ENCODE assay signal across 17 cellular contexts in the genomic region with DNA sequence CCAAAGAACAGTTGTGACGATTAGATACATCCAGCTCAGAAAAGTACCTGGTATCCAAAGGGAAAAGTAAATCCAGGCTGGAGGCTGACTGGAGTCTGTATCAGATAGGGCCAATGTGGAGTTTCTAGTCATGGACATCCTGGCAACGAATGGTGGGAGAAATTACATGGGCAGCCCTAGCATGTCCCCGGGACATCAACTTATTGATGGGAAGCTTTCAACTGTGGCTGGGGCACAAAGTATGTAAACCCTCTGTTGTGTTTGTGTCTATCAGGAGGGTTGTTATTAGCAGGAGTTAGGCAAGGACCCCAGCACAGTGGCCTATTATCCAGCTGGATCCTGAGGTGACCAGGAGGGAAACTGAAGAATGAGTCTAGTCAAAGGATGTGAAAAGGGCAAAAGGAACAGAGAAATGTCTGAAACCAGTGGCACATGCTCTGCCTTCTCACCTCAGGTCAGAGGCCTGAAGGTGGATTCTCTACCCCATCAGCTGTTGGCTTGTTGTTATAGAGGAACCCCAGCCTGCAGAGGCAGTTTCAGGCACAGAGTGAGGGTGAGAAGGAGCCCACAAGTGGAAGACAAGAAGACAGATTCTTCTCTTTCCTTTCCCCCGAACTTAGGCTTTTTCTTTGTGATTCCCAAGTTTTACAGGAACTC. TPM values are rescaled to one million over a fixed set of nuclear protein-coding genes. Genes with fewer than 3 reads are reported as not detected.
A peak's percentile ranks its signal among the peaks of the same experiment; 100 is the strongest.
DNase-seq lines count a peak whose midpoint lies in the region; ATAC-seq, FAIRE-seq and TF ChIP-seq lines count a peak whose summit lies in the region.
"Had no signal": no experiment of that assay in that cellular context is flagged by ENCODE, and none has a peak within 500 bp of the region (broad histone marks: within the 10 kb centered on the region; RNA-seq: fewer than 3 reads in every experiment).

No MANE protein-coding gene starts in this region.

- no peak overlapping the region for H3K4me2 ChIP-seq in HepG2 (ENCODE audit: low read depth, low read length)
- H3K4me2 ChIP-seq: A549 had no signal

- TF ChIP-seq CTCF in HepG2 (CRISPR knock-in tag; IDR thresholded peaks at IDR 0.05): no peak

- no peak overlapping the region for H3K4me3 ChIP-seq in HepG2 (replicated peaks in 1 of 3; ENCODE audit: insufficient read depth in 1 of 3, low read depth in 2 of 3, low read length in 3 of 3)
- H3K4me3 ChIP-seq: A549, esophagus squamous epithelium, mucosa of descending colon had no signal

- POLR2A ChIA-PET in HepG2 (lab: Yijun Ruan, JAX): no interaction called here

- ATAC-seq in GM21723 (IDR thresholded peaks at IDR 0.05; ENCODE audit: unreplicated experiment): peak; percentile 96
- peak; percentile 71 for ATAC-seq in HG03175 (IDR thresholded peaks at IDR 0.05; ENCODE audit: unreplicated experiment)
- ATAC-seq in HepG2: no peak
- ATAC-seq: mucosa of descending colon had no signal

- no peak for TF ChIP-seq RAD21 in HepG2 (CRISPR knock-in tag; IDR thresholded peaks at IDR 0.05)

- FAIRE-seq in HepG2 (lab: Jason Lieb, UNC): no peak
- FAIRE-seq: A549 had no signal

- H3K9ac ChIP-seq in HepG2 (ENCODE audit: insufficient read depth, low read depth, low read length): no peak overlapping the region

- H3K27ac ChIP-seq in HepG2 (ENCODE audit: extremely low read length, insufficient read depth, low read length): no peak overlapping the region
- H3K27ac ChIP-seq: A549, esophagus squamous epithelium had no signal

- no peaks in the 10 kb centered on the region for H3K9me3 ChIP-seq in HepG2 (ENCODE audit: low read length)
- H3K9me3 ChIP-seq: A549, esophagus squamous epithelium, mucosa of descending colon had no signal

- H3K9me3 Mint-ChIP-seq in activated naive CD4-positive, alpha-beta T cell treated with anti-CD3 and anti-CD28 coated beads for 36 hours: no peaks in the 10 kb centered on the region
- no peaks in the 10 kb centered on the region for H3K9me3 Mint-ChIP-seq in activated naive CD4-positive, alpha-beta T cell treated with anti-CD3 and anti-CD28 coated beads, Interleukin-2, amount 10 ng/mL, durations not matched to agents 7 days and 5 days

- H3K36me3 Mint-ChIP-seq in activated naive CD4-positive, alpha-beta T cell treated with anti-CD3 and anti-CD28 coated beads for 36 hours (ENCODE audit: low read depth): no peaks in the 10 kb centered on the region
- H3K36me3 Mint-ChIP-seq in activated naive CD4-positive, alpha-beta T cell treated with anti-CD3 and anti-CD28 coated beads, Interleukin-2, amount 10 ng/mL, durations not matched to agents 7 days and 5 days: no peaks in the 10 kb centered on the region

- in situ Hi-C loops in HepG2 (cut with HindIII; ENCODE audit: extremely low pct_ligation_motif_present, low pct_unique_long_range_greater_than_20kb): loop anchor here (25.0 kb wide), 3 partner anchors 509 to 1634 kb away; partner anchors contain the start of gene MLLT3

- no peaks in the 10 kb centered on the region for H3K36me3 ChIP-seq in HepG2 (replicated peaks in 1 of 2; ENCODE audit: control insufficient read depth in 1 of 2, insufficient read depth in 2 of 2, low read length in 2 of 2)
- H3K36me3 ChIP-seq: esophagus squamous epithelium had no signal

- no peaks in the 10 kb centered on the region for H3K79me2 ChIP-seq in HepG2 (ENCODE audit: insufficient read depth, low read length)

- H3K27me3 Mint-ChIP-seq in activated naive CD4-positive, alpha-beta T cell treated with anti-CD3 and anti-CD28 coated beads for 36 hours (ENCODE audit: low read depth): peaks cover 1% of the 10 kb centered on the region
- peaks cover 34% of the 10 kb centered on the region for H3K27me3 Mint-ChIP-seq in activated naive CD4-positive, alpha-beta T cell treated with anti-CD3 and anti-CD28 coated beads, Interleukin-2, amount 10 ng/mL, durations not matched to agents 7 days and 5 days

- H3K27ac Mint-ChIP-seq in activated naive CD4-positive, alpha-beta T cell treated with anti-CD3 and anti-CD28 coated beads for 36 hours: no peak overlapping the region
- no peak overlapping the region for H3K27ac Mint-ChIP-seq in activated naive CD4-positive, alpha-beta T cell treated with anti-CD3 and anti-CD28 coated beads, Interleukin-2, amount 10 ng/mL, durations not matched to agents 7 days and 5 days

- intact Hi-C loops in activated naive CD4-positive, alpha-beta T cell treated with anti-CD3 and anti-CD28 coated beads for 36 hours (cut with micrococcal nuclease): no loop called here
- intact Hi-C loops in HepG2 (cut with micrococcal nuclease; ENCODE audit: unreplicated experiment): no loop called here

- H3K4me3 Mint-ChIP-seq in activated naive CD4-positive, alpha-beta T cell treated with anti-CD3 and anti-CD28 coated beads for 36 hours: no peak overlapping the region
- no peak overlapping the region for H3K4me3 Mint-ChIP-seq in activated naive CD4-positive, alpha-beta T cell treated with anti-CD3 and anti-CD28 coated beads, Interleukin-2, amount 10 ng/mL, durations not matched to agents 7 days and 5 days

- DNase-seq in activated naive CD4-positive, alpha-beta T cell treated with anti-CD3 and anti-CD28 coated beads for 36 hours: peak; percentile 7
- no peak for DNase-seq in activated naive CD4-positive, alpha-beta T cell treated with anti-CD3 and anti-CD28 coated beads, Interleukin-2, amount 10 ng/mL, durations not matched to agents 7 days and 5 days
- DNase-seq in HepG2 (ENCODE audit: low spot score) (no peak), T-helper 9 cell (no peak), SKM-1 treated with dmso at 0.1 percent for 144 hours (lab: John Stamatoyannopoulos, UW; ENCODE audit: unreplicated experiment) (no peak), amygdala (lab: John Stamatoyannopoulos, UW) (no peak)
- DNase-seq: activated CD4-positive, alpha-beta T cell treated with anti-CD3 and anti-CD28 coated beads, Interleukin-2, amount 50 U/mL, for 1 hour; activated naive CD4-positive, alpha-beta T cell; esophagus squamous epithelium; mucosa of descending colon; NCI-H1105; NCI-H82; stimulated activated CD4-positive, alpha-beta T cell treated with anti-CD3 and anti-CD28 coated beads, Interleukin-4, amount 100 ng/mL, for 1 hour had no signal

- H2AFZ ChIP-seq in HepG2 (ENCODE audit: low read length): no peak overlapping the region

- CTCF ChIA-PET in activated naive CD4-positive, alpha-beta T cell treated with anti-CD3 and anti-CD28 coated beads for 36 hours (lab: Charles Lee): interaction anchor here (1.0 kb wide), 2 partner anchors 11 to 43 kb away, joined by 3 read pairs; no protein-coding TSS in a partner anchor
- CTCF ChIA-PET in activated naive CD4-positive, alpha-beta T cell treated with anti-CD3 and anti-CD28 coated beads, Interleukin-2, amount 10 ng/mL, durations not matched to agents 7 days and 5 days (lab: Charles Lee): no interaction called here
- CTCF ChIA-PET in HepG2 (lab: Yijun Ruan, JAX; ENCODE audit: low intra/inter-chr PET ratio, low total read pairs): no interaction called here

- H3K4me1 ChIP-seq in HepG2 (ENCODE audit: insufficient read depth, low read length): no peaks in the 10 kb centered on the region
- H3K4me1 ChIP-seq: A549, esophagus squamous epithelium had no signal

- TF ChIP-seq POLR2A in HepG2 (IDR thresholded peaks at IDR 0.05; ENCODE audit: insufficient read depth in 1 of 2, low read depth in 2 of 2, low read length in 2 of 2): no peak

- no peaks in the 10 kb centered on the region for H4K20me1 ChIP-seq in HepG2 (ENCODE audit: insufficient read depth, low read length)

- BruUV-seq in HepG2 (replicated peaks; lab: Mats Ljungman, UMichigan): no TSS peak

- 2% methylated on average over 4 of the region's 4 CpGs for WGBS in HepG2 (ENCODE audit: low lambda C conversion rate)

- H3K4me1 Mint-ChIP-seq in activated naive CD4-positive, alpha-beta T cell treated with anti-CD3 and anti-CD28 coated beads for 36 hours (ENCODE audit: low read depth): peaks cover 2% of the 10 kb centered on the region
- H3K4me1 Mint-ChIP-seq in activated naive CD4-positive, alpha-beta T cell treated with anti-CD3 and anti-CD28 coated beads, Interleukin-2, amount 10 ng/mL, durations not matched to agents 7 days and 5 days: no peaks in the 10 kb centered on the region

- TF ChIP-seq EP300 in HepG2 (IDR thresholded peaks at IDR 0.05; ENCODE audit: low read depth in 2 of 2, low read length in 2 of 2) (no peak), HepG2 (CRISPR knock-in tag; IDR thresholded peaks at IDR 0.05; ENCODE audit: borderline replicate concordance) (no peak)

- H3K27me3 ChIP-seq in HepG2 (ENCODE audit: control insufficient read depth in 1 of 2, insufficient read depth in 2 of 2, low read length in 2 of 2): no peaks in the 10 kb centered on the region

RNA-seq across cellular contexts. Expression of gene IFNW1, which starts 19.9 kb away (rescaled TPM):
- not detected for total RNA-seq in activated naive CD4-positive, alpha-beta T cell treated with anti-CD3 and anti-CD28 coated beads for 36 hours
- not detected in 2 replicates for total RNA-seq in HepG2 (2016; rRNA removed; fragmentation: Illumina TruSeq; extraction: Trizol)
- not detected in 2 replicates for total RNA-seq in HepG2 (2016; cell fraction: cytosol; rRNA removed; fragmentation: Illumina TruSeq; extraction: Trizol; ENCODE audit: low read depth)
- total RNA-seq in HepG2 (2016; cell fraction: insoluble cytoplasmic fraction; rRNA removed; fragmentation: Illumina TruSeq; extraction: Trizol): not detected in 2 replicates
- total RNA-seq in HepG2 (2016; cell fraction: membrane; rRNA removed; fragmentation: Illumina TruSeq; extraction: Trizol): not detected in 2 replicates
- total RNA-seq in HepG2 (2016; cell fraction: nucleus; rRNA removed; fragmentation: Illumina TruSeq; extraction: Trizol): not detected in 2 replicates
- not detected in 2 replicates for polyA plus RNA-seq in HepG2 (2011; rRNA removed)
- not detected in 2 replicates for polyA plus RNA-seq in HepG2 (2011; cell fraction: cytosol; rRNA removed)
- polyA plus RNA-seq in HepG2 (2011; cell fraction: nucleus; rRNA removed): not detected in 2 replicates
- not detected in 2 replicates for polyA plus RNA-seq in HepG2 (2012)
- polyA plus RNA-seq in HepG2 (2016; cell fraction: cytosol; fragmentation: Illumina TruSeq; extraction: Trizol; ENCODE audit: low read depth): not detected in 2 replicates
- polyA plus RNA-seq in HepG2 (2016; cell fraction: insoluble cytoplasmic fraction; fragmentation: Illumina TruSeq; extraction: Trizol; ENCODE audit: low read depth): not detected in 2 replicates
- not detected in 2 replicates for polyA plus RNA-seq in HepG2 (2016; cell fraction: membrane; fragmentation: Illumina TruSeq; extraction: Trizol; ENCODE audit: low read depth)
- polyA plus RNA-seq in HepG2 (2016; cell fraction: nucleus; fragmentation: Illumina TruSeq; extraction: Trizol; ENCODE audit: insufficient read depth, low read depth): not detected in 2 replicates
- not detected in 2 replicates for polyA minus RNA-seq in HepG2 (2011; rRNA and poly(A)+ RNA removed; ENCODE audit: low replicate concordance)
- polyA minus RNA-seq in HepG2 (2011; cell fraction: cytosol; rRNA and poly(A)+ RNA removed): not detected in 2 replicates
- not detected in 2 replicates for polyA minus RNA-seq in HepG2 (2011; cell fraction: nucleus; rRNA and poly(A)+ RNA removed)
- total RNA-seq: esophagus squamous epithelium, mucosa of descending colon, pulmonary artery endothelial cell had no signal
- polyA plus RNA-seq: A549 had no signal

RNA-seq across cellular contexts. Expression of gene IFNB1, which starts 44.0 kb away (rescaled TPM):
- total RNA-seq in activated naive CD4-positive, alpha-beta T cell treated with anti-CD3 and anti-CD28 coated beads for 36 hours: under 1 TPM; 0.44 to 0.57 TPM
- total RNA-seq in HepG2 (2016; rRNA removed; fragmentation: Illumina TruSeq; extraction: Trizol): not detected in 2 replicates
- total RNA-seq in HepG2 (2016; cell fraction: cytosol; rRNA removed; fragmentation: Illumina TruSeq; extraction: Trizol; ENCODE audit: low read depth): not detected in 2 replicates
- not detected in 2 replicates for total RNA-seq in HepG2 (2016; cell fraction: insoluble cytoplasmic fraction; rRNA removed; fragmentation: Illumina TruSeq; extraction: Trizol)
- total RNA-seq in HepG2 (2016; cell fraction: membrane; rRNA removed; fragmentation: Illumina TruSeq; extraction: Trizol): not detected in 2 replicates
- total RNA-seq in HepG2 (2016; cell fraction: nucleus; rRNA removed; fragmentation: Illumina TruSeq; extraction: Trizol): not detected in 2 replicates
- polyA plus RNA-seq in HepG2 (2011; rRNA removed): not detected in 2 replicates
- polyA plus RNA-seq in HepG2 (2011; cell fraction: cytosol; rRNA removed): not detected in 2 replicates
- polyA plus RNA-seq in HepG2 (2011; cell fraction: nucleus; rRNA removed): not detected in 2 replicates
- not detected in 2 replicates for polyA plus RNA-seq in HepG2 (2012)
- not detected in 2 replicates for polyA plus RNA-seq in HepG2 (2016; cell fraction: cytosol; fragmentation: Illumina TruSeq; extraction: Trizol; ENCODE audit: low read depth)
- not detected in 2 replicates for polyA plus RNA-seq in HepG2 (2016; cell fraction: insoluble cytoplasmic fraction; fragmentation: Illumina TruSeq; extraction: Trizol; ENCODE audit: low read depth)
- polyA plus RNA-seq in HepG2 (2016; cell fraction: membrane; fragmentation: Illumina TruSeq; extraction: Trizol; ENCODE audit: low read depth): not detected in 2 replicates
- polyA plus RNA-seq in HepG2 (2016; cell fraction: nucleus; fragmentation: Illumina TruSeq; extraction: Trizol; ENCODE audit: insufficient read depth, low read depth): not detected in 2 replicates
- not detected in 2 replicates for polyA minus RNA-seq in HepG2 (2011; rRNA and poly(A)+ RNA removed; ENCODE audit: low replicate concordance)
- not detected in 2 replicates for polyA minus RNA-seq in HepG2 (2011; cell fraction: cytosol; rRNA and poly(A)+ RNA removed)
- not detected in 2 replicates for polyA minus RNA-seq in HepG2 (2011; cell fraction: nucleus; rRNA and poly(A)+ RNA removed)
- total RNA-seq: esophagus squamous epithelium, mucosa of descending colon, pulmonary artery endothelial cell had no signal
- polyA plus RNA-seq: A549 had no signal

RNA-seq across cellular contexts. Expression of gene IFNA21, which starts 44.7 kb away (rescaled TPM):
- not detected for total RNA-seq in activated naive CD4-positive, alpha-beta T cell treated with anti-CD3 and anti-CD28 coated beads for 36 hours
- not detected in 2 replicates for total RNA-seq in HepG2 (2016; rRNA removed; fragmentation: Illumina TruSeq; extraction: Trizol)
- not detected in 2 replicates for total RNA-seq in HepG2 (2016; cell fraction: cytosol; rRNA removed; fragmentation: Illumina TruSeq; extraction: Trizol; ENCODE audit: low read depth)
- not detected in 2 replicates for total RNA-seq in HepG2 (2016; cell fraction: insoluble cytoplasmic fraction; rRNA removed; fragmentation: Illumina TruSeq; extraction: Trizol)
- not detected in 2 replicates for total RNA-seq in HepG2 (2016; cell fraction: membrane; rRNA removed; fragmentation: Illumina TruSeq; extraction: Trizol)
- total RNA-seq in HepG2 (2016; cell fraction: nucleus; rRNA removed; fragmentation: Illumina TruSeq; extraction: Trizol): not detected in 2 replicates
- not detected in 2 replicates for polyA plus RNA-seq in HepG2 (2011; rRNA removed)
- polyA plus RNA-seq in HepG2 (2011; cell fraction: cytosol; rRNA removed): not detected in 2 replicates
- polyA plus RNA-seq in HepG2 (2011; cell fraction: nucleus; rRNA removed): not detected in 2 replicates
- not detected in 2 replicates for polyA plus RNA-seq in HepG2 (2012)
- not detected in 2 replicates for polyA plus RNA-seq in HepG2 (2016; cell fraction: cytosol; fragmentation: Illumina TruSeq; extraction: Trizol; ENCODE audit: low read depth)
- not detected in 2 replicates for polyA plus RNA-seq in HepG2 (2016; cell fraction: insoluble cytoplasmic fraction; fragmentation: Illumina TruSeq; extraction: Trizol; ENCODE audit: low read depth)
- not detected in 2 replicates for polyA plus RNA-seq in HepG2 (2016; cell fraction: membrane; fragmentation: Illumina TruSeq; extraction: Trizol; ENCODE audit: low read depth)
- not detected in 2 replicates for polyA plus RNA-seq in HepG2 (2016; cell fraction: nucleus; fragmentation: Illumina TruSeq; extraction: Trizol; ENCODE audit: insufficient read depth, low read depth)
- not detected in 2 replicates for polyA minus RNA-seq in HepG2 (2011; rRNA and poly(A)+ RNA removed; ENCODE audit: low replicate concordance)
- not detected in 2 replicates for polyA minus RNA-seq in HepG2 (2011; cell fraction: cytosol; rRNA and poly(A)+ RNA removed)
- not detected in 2 replicates for polyA minus RNA-seq in HepG2 (2011; cell fraction: nucleus; rRNA and poly(A)+ RNA removed)
- total RNA-seq: esophagus squamous epithelium, mucosa of descending colon, pulmonary artery endothelial cell had no signal
- polyA plus RNA-seq: A549 had no signal
